8 cellular contexts compared by ENCODE assay signal in genomic region chr17:40122944-40123810, GRCh38. TPM values are rescaled to one million over a fixed set of nuclear protein-coding genes. Genes with fewer than 3 reads are reported as not detected.
DNase-seq lines count a peak whose midpoint lies in the region; ATAC-seq and TF ChIP-seq lines count a peak whose summit lies in the region.

No MANE protein-coding gene starts in this region.

- H3K4me3 ChIP-seq in NT2/D1 (ENCODE audit: insufficient read length, low read depth) (peak overlapping the region; percentile 60), fibroblast of the aortic adventitia (ENCODE audit: low read depth, low read length) (peak overlapping the region; percentile 96), neural progenitor cell (peak overlapping the region; percentile 99)

- H4K20me1 ChIP-seq in neural progenitor cell (ENCODE audit: low read depth), result peaks cover 44% of the 10 kb centered on the region

- H3K4me1 Mint-ChIP-seq in neural progenitor cell, result peaks cover 29% of the 10 kb centered on the region

- ATAC-seq in HG03135 (IDR thresholded peaks at IDR 0.05; ENCODE audit: unreplicated experiment), result peak; percentile 20
- ATAC-seq in GM19023 (IDR thresholded peaks at IDR 0.05; ENCODE audit: unreplicated experiment), result no peak

- H2AFZ ChIP-seq in neural progenitor cell (replicated peaks), result no peak overlapping the region

- H3K9me3 Mint-ChIP-seq in neural progenitor cell, result no peaks in the 10 kb centered on the region

- H3K9me3 ChIP-seq in NT2/D1 (ENCODE audit: insufficient read depth, low read length) (no peaks in the 10 kb centered on the region), neural progenitor cell (ENCODE audit: low read depth) (no peaks in the 10 kb centered on the region)

- H3K27me3 ChIP-seq in NT2/D1 (ENCODE audit: insufficient read depth, insufficient read length) (no peaks in the 10 kb centered on the region), neural progenitor cell (no peaks in the 10 kb centered on the region)

- peak overlapping the region; percentile 70 for H3K27ac Mint-ChIP-seq in neural progenitor cell

- peak; percentile 56 to 65 for DNase-seq in NCI-H2081 (lab: John Stamatoyannopoulos, UW)
- DNase-seq in NCI-H2081 treated with DMSO at 0.1 percent for 48 hours (lab: John Stamatoyannopoulos, UW), result no peak
- no peak for DNase-seq in NT2/D1 (ENCODE audit: low read depth, low spot score)
- peak; percentile 31 for DNase-seq in activated effector memory CD4-positive, alpha-beta T cell treated with Interleukin-2 at 50 U/mL for 16 hours
- DNase-seq in fibroblast of the aortic adventitia (ENCODE audit: low read depth), result peak; percentile 55
- DNase-seq in neural progenitor cell (ENCODE audit: low spot score), result peak; percentile 89

- H3K4me1 ChIP-seq in NT2/D1 (ENCODE audit: insufficient read depth, insufficient read length) (peaks cover 3% of the 10 kb centered on the region), neural progenitor cell (peaks cover 22% of the 10 kb centered on the region)

- TF ChIP-seq CTCF in fibroblast of the aortic adventitia (IDR thresholded peaks at IDR 0.05; ENCODE audit: insufficient read depth, low read length) (no peak), neural progenitor cell (IDR thresholded peaks at IDR 0.05) (peak; percentile 26)

- H3K9ac ChIP-seq in NT2/D1 (ENCODE audit: insufficient read length, low read depth) (peak overlapping the region; percentile 77), neural progenitor cell (peak overlapping the region; percentile 88)

- H3K27ac ChIP-seq in neural progenitor cell, result peak overlapping the region; percentile 86

- H3K4me2 ChIP-seq in neural progenitor cell, result peak overlapping the region; percentile 92

- peaks cover 2% of the 10 kb centered on the region for H3K27me3 Mint-ChIP-seq in neural progenitor cell (ENCODE audit: insufficient read depth, low read depth)

- H3K36me3 Mint-ChIP-seq in neural progenitor cell, result peaks cover 16% of the 10 kb centered on the region

- H3K4me3 Mint-ChIP-seq in neural progenitor cell, result peak overlapping the region; percentile 96

- H3K79me2 ChIP-seq in neural progenitor cell (ENCODE audit: low read depth), result peaks cover 88% of the 10 kb centered on the region

- peaks cover 44% of the 10 kb centered on the region for H3F3A ChIP-seq in neural progenitor cell (ENCODE audit: low read depth)

- H3K36me3 ChIP-seq in NT2/D1 (ENCODE audit: insufficient read depth, insufficient read length, low read length) (peaks cover 37% of the 10 kb centered on the region), neural progenitor cell (peaks cover 9% of the 10 kb centered on the region)

RNA-seq across cellular contexts. Expression of gene MSL1, which starts 1.4 kb away (rescaled TPM):
- total RNA-seq in fibroblast of the aortic adventitia (ENCODE audit: low replicate concordance), result 64.1 and 162 TPM in 2 replicates
- total RNA-seq in neural progenitor cell (ENCODE audit: low replicate concordance), result 144 and 190 TPM in 2 replicates

RNA-seq across cellular contexts. Expression of gene CASC3, which starts 17.2 kb away (rescaled TPM):
- total RNA-seq in fibroblast of the aortic adventitia (ENCODE audit: low replicate concordance) (53.3 and 83.6 TPM in 2 replicates), neural progenitor cell (ENCODE audit: low replicate concordance) (64.0 and 68.9 TPM in 2 replicates)

RNA-seq across cellular contexts. Expression of gene NR1D1, which starts 22.8 kb away (rescaled TPM):
- total RNA-seq in fibroblast of the aortic adventitia (ENCODE audit: low replicate concordance), result 2.8 and 6.5 TPM in 2 replicates
- total RNA-seq in neural progenitor cell (ENCODE audit: low replicate concordance), result 0.24 and 0.87 TPM in 2 replicates

RNA-seq across cellular contexts. Expression of gene RAPGEFL1, which starts 54.1 kb away (rescaled TPM):
- 2.1 and 3.8 TPM in 2 replicates for total RNA-seq in fibroblast of the aortic adventitia (ENCODE audit: low replicate concordance)
- 6.8 and 8.3 TPM in 2 replicates for total RNA-seq in neural progenitor cell (ENCODE audit: low replicate concordance)

Comparison
In these comparisons a context has a peak if more than half of its experiments do, and no peak if none do; other contexts are left out.
1. DNase-seq: peak in NCI-H2081 (2 of 2), activated effector memory CD4-positive, alpha-beta T cell treated with Interleukin-2 at 50 U/mL for 16 hours (single experiment), fibroblast of the aortic adventitia (single experiment) and neural progenitor cell (single experiment); none in NCI-H2081 treated with DMSO at 0.1 percent for 48 hours (single experiment) and NT2/D1 (single experiment).
2. Peak in every context shown above with its lines, with median percentiles within 50 percentile points of each other: H3K4me3 ChIP-seq.